ENCODE assay signal across 22 cellular contexts in genomic region chr9:122080986-122081385, GRCh38. TPM values are rescaled to one million over a fixed set of nuclear protein-coding genes. Genes with fewer than 3 reads are reported as not detected.
A peak's percentile ranks its signal among the peaks of the same experiment; 100 is the strongest.
DNase-seq lines count a peak whose midpoint lies in the region; TF ChIP-seq lines count a peak whose summit lies in the region.
"Had no signal": no experiment of that assay in that cellular context is flagged by ENCODE, and none has a peak within 500 bp of the region (broad histone marks: within the 10 kb centered on the region; RNA-seq: fewer than 3 reads in every experiment).

No MANE protein-coding gene starts in this region.

- H3K4me3 ChIP-seq in astrocyte of the spinal cord (ENCODE audit: low read depth, low read length) (no peak overlapping the region), stomach smooth muscle (ENCODE audit: low read length in 2 of 2) (no peak overlapping the region), spleen (no peak overlapping the region)
- H3K4me3 ChIP-seq: left ventricle myocardium inferior, right atrium auricular region, upper lobe of left lung had no signal

- intact Hi-C loops in spleen (cut with DNase I; ENCODE audit: low total_unique reads), result no loop called here

- no peak for TF ChIP-seq POLR2A in spleen (IDR thresholded peaks at IDR 0.05)

- DNase-seq in AG08396 (ENCODE audit: low spot score) (peak; percentile 45), astrocyte of the spinal cord (ENCODE audit: low read depth, low spot score) (peak; percentile 16), islet precursor cell (peak; percentile 2), spleen (no peak), MV-4-11 (lab: John Stamatoyannopoulos, UW) (no peak), germinal center (ENCODE audit: low spot score) (no peak), epidermal melanocyte (ENCODE audit: insufficient read length, low spot score) (no peak)
- DNase-seq: activated naive CD4-positive, alpha-beta T cell treated with anti-CD3 and anti-CD28 coated beads, Interleukin-2, amount 10 ng/mL, durations not matched to agents 7 days and 5 days; amniotic stem cell; caudate nucleus; DMS79; H7; left ventricle myocardium inferior; midbrain; natural killer cell; NCI-H146; NCI-H2171; NCI-H774; stimulated activated naive CD8-positive, alpha-beta T cell treated with anti-CD3 and anti-CD28 coated beads, Interleukin-15, Interleukin-2, amounts not matched to agents 100 U/mL and 50 U/mL, for 24 hours had no signal

- 85 to 92% (median 89%) methylated on average over 5 of the region's 5 CpGs for WGBS in spleen, 5 donors

- H3K4me1 ChIP-seq in stomach smooth muscle (ENCODE audit: control insufficient read depth, insufficient read depth, low read length) (peaks cover 19% of the 10 kb centered on the region), spleen (peaks cover 0 to 11% (median 0%) of the 10 kb centered on the region in 6 donors)

- TF ChIP-seq CTCF in astrocyte of the spinal cord (IDR thresholded peaks at IDR 0.05; ENCODE audit: low read depth, low read length) (no peak), spleen (IDR thresholded peaks at IDR 0.05 in 8 of 11, conservative IDR thresholded peaks at IDR 0.05 in 3 of 11) (no peak)

- H3K9ac ChIP-seq in stomach smooth muscle (ENCODE audit: low read length in 2 of 2), result no peak overlapping the region

- H3K36me3 ChIP-seq in stomach smooth muscle (ENCODE audit: control insufficient read depth in 2 of 2, insufficient read depth in 2 of 2, low read length in 2 of 2) (no peaks in the 10 kb centered on the region), spleen (no peaks in the 10 kb centered on the region)
- H3K36me3 ChIP-seq: left ventricle myocardium inferior, right atrium auricular region, upper lobe of left lung had no signal

- peak overlapping the region; percentile 62 for H3K27ac ChIP-seq in stomach smooth muscle (ENCODE audit: low read length)
- H3K27ac ChIP-seq in spleen, result no peak overlapping the region
- H3K27ac ChIP-seq: left ventricle myocardium inferior, right atrium auricular region, upper lobe of left lung had no signal

- no peaks in the 10 kb centered on the region for H3K27me3 ChIP-seq in stomach smooth muscle (ENCODE audit: control insufficient read depth in 1 of 2, insufficient read depth in 2 of 2, low read length in 2 of 2)
- H3K27me3 ChIP-seq in spleen (replicated peaks in 1 of 7), result no peaks in the 10 kb centered on the region
- H3K27me3 ChIP-seq: right atrium auricular region, upper lobe of left lung had no signal

- in situ Hi-C loops in astrocyte of the spinal cord (cut with HindIII; ENCODE audit: low sequenced_read_pairs), result no loop called here

- H3K9me3 ChIP-seq in stomach smooth muscle (ENCODE audit: control insufficient read depth in 2 of 2, low read length in 2 of 2) (peaks cover 0 to 7% of the 10 kb centered on the region in 2 donors), spleen (peaks cover 0 to 24% (median 20%) of the 10 kb centered on the region in 8 donors)
- H3K9me3 ChIP-seq: upper lobe of left lung had no signal

RNA-seq across cellular contexts. Expression of gene TTLL11, which starts 12.1 kb away (rescaled TPM):
- 10 to 100 TPM in 3 of 7 donors, 1 to 10 TPM in 4; 6.9 to 12.8 (median 9.5) TPM for total RNA-seq in spleen
- polyA plus RNA-seq in spleen, result 1 to 10 TPM; 1.6 to 5.1 (median 3.0) TPM

Comparison
In these comparisons a context has a peak if more than half of its experiments do, and no peak if none do; other contexts are left out.
1. DNase-seq: peak in AG08396 (single experiment), astrocyte of the spinal cord (single experiment) and islet precursor cell (single experiment); none in spleen (single experiment), MV-4-11 (single experiment), germinal center (single experiment) and epidermal melanocyte (single experiment).